In the genomic region with DNA sequence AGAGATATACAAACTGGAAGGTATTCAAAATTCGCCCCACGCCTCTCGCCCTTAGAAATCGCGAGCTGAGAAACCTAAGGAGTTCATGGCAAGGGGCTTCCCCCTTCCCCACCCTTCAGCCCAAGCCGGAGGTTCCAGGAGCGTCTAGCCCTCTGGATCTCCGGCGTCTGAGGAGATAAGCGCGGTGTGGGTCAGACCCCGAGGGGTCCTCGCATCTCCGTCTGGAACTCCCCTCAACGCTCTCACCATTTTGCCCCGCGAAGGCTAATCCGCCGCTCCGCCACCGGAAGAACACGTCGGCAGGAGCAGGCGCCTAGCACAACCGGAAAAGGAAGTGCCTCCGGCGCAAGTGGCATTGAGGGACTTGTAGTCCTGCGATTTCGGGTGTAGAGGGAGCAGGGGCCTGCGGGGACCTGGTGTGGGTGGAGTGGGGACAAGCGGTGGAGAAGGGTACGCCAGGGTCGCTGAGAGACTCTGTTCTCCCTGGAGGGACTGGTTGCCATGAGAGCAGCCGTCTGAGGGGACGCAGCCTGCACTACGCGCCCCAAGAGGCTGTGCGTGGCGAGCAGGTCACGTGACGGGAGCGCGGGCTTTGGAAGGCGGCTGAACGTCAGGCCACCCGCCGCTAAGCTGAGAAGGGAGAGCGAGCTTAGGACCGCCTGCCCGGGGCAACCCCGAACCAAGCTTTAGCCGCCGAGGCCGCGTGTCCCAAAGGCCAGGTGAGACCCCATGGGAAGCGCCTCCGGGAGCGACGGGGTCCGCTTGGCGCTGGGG, we compare ENCODE assay signal across 8 cellular contexts. TPM values are rescaled to one million over a fixed set of nuclear protein-coding genes. Genes with fewer than 3 reads are reported as not detected.
A peak's percentile ranks its signal among the peaks of the same experiment; 100 is the strongest.
DNase-seq lines count a peak whose midpoint lies in the region; ATAC-seq, FAIRE-seq and TF ChIP-seq lines count a peak whose summit lies in the region.

A gene with protein sequence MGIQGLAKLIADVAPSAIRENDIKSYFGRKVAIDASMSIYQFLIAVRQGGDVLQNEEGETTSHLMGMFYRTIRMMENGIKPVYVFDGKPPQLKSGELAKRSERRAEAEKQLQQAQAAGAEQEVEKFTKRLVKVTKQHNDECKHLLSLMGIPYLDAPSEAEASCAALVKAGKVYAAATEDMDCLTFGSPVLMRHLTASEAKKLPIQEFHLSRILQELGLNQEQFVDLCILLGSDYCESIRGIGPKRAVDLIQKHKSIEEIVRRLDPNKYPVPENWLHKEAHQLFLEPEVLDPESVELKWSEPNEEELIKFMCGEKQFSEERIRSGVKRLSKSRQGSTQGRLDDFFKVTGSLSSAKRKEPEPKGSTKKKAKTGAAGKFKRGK (plus strand): TSS at position 602 of the 774 bp plus-strand sequence. CDS start 2,451 bp downstream, outside the sequence.
TSS of gene TMEM258 (minus strand) at position 290 of the 774 bp plus-strand sequence. CDS start at position 249, 41 bp downstream.

- no peaks in the 10 kb centered on the region for H3K9me3 Mint-ChIP-seq in Calu3 (ENCODE audit: low read depth, unreplicated experiment)

- peaks cover 9% of the 10 kb centered on the region; the same call in 1 of the 2 replicates for H4K20me1 ChIP-seq in OCI-LY3 (ENCODE audit: insufficient read depth, low read length)
- no peaks in the 10 kb centered on the region for H4K20me1 ChIP-seq in endothelial cell of umbilical vein (replicated peaks; ENCODE audit: control insufficient read depth, extremely low read depth, insufficient read depth, low read length)

- peaks cover 7% of the 10 kb centered on the region; the same call in 1 of the 2 replicates for H3K4me1 ChIP-seq in HUES64 (ENCODE audit: insufficient read depth, low read length)
- H3K4me1 ChIP-seq in OCI-LY3 (ENCODE audit: low read length): peaks cover 29% of the 10 kb centered on the region
- peaks cover 18% of the 10 kb centered on the region for H3K4me1 ChIP-seq in endothelial cell of umbilical vein (ENCODE audit: control insufficient read depth, extremely low read depth, insufficient read depth, low read length)
- H3K4me1 ChIP-seq in mononuclear cell (ENCODE audit: insufficient read depth, low read length): peaks cover 23% of the 10 kb centered on the region

- peak within 1 kb of the TSS; percentile 77 for H3K4me2 ChIP-seq in OCI-LY3 (ENCODE audit: low read length)
- peak within 1 kb of the TSS; percentile 92 for H3K4me2 ChIP-seq in endothelial cell of umbilical vein (ENCODE audit: insufficient read depth, low read length)

- peaks cover 68% of the 10 kb centered on the region for H3K36me3 Mint-ChIP-seq in Calu3 (ENCODE audit: insufficient read depth, unreplicated experiment)

- H3K36me3 ChIP-seq in HUES64 (ENCODE audit: insufficient read depth, low read length) (peaks cover 60% of the 10 kb centered on the region), OCI-LY3 (replicated peaks; ENCODE audit: low read depth, low read length) (peaks cover 53% of the 10 kb centered on the region), endothelial cell of umbilical vein (ENCODE audit: control insufficient read depth in 2 of 2, extremely low read depth in 1 of 2, insufficient read depth in 2 of 2, low read length in 2 of 2) (peaks cover 4 to 27% of the 10 kb centered on the region in 2 experiments)

- H3K4me3 Mint-ChIP-seq in Calu3 (ENCODE audit: low read depth, unreplicated experiment): peak within 1 kb of the TSS; percentile 93

- POLR2A ChIA-PET in endothelial cell of umbilical vein (lab: Charles Lee): interaction anchor here (0.6 to 1.9 kb wide), 4 partner anchors 23 to 315 kb away, joined by 3 to 13 read pairs (median 4); partner anchors contain the start of gene FTH1

- H3K27me3 Mint-ChIP-seq in Calu3 (ENCODE audit: unreplicated experiment): no peaks in the 10 kb centered on the region

- peak within 1 kb of the TSS; percentile 99 for H3K9ac ChIP-seq in HUES64 (ENCODE audit: low read depth, low read length)
- H3K9ac ChIP-seq in OCI-LY3 (ENCODE audit: low read length): peak within 1 kb of the TSS; percentile 99
- H3K9ac ChIP-seq in endothelial cell of umbilical vein (replicated peaks; ENCODE audit: extremely low read depth, insufficient read depth, low read length): peak within 1 kb of the TSS; percentile 100

- peaks cover 36% of the 10 kb centered on the region for H3K4me1 Mint-ChIP-seq in Calu3 (ENCODE audit: low read depth, unreplicated experiment)

- H2AFZ ChIP-seq in OCI-LY3 (ENCODE audit: low read depth, low read length): peak within 1 kb of the TSS; percentile 91
- H2AFZ ChIP-seq in endothelial cell of umbilical vein (ENCODE audit: low read depth, low read length): peak within 1 kb of the TSS; percentile 76

- no peaks in the 10 kb centered on the region for H3K9me1 ChIP-seq in endothelial cell of umbilical vein (replicated peaks; ENCODE audit: control insufficient read depth, extremely low read depth, insufficient read depth, low read length)

- H3K4me3 ChIP-seq in HUES64 (ENCODE audit: low read length): peak within 1 kb of the TSS; percentile 93
- peak within 1 kb of the TSS; percentile 90 for H3K4me3 ChIP-seq in OCI-LY3 (ENCODE audit: low read length)
- peak within 1 kb of the TSS; percentile 70 to 91 (median 83) for H3K4me3 ChIP-seq in endothelial cell of umbilical vein (replicated peaks in 1 of 3; ENCODE audit: insufficient read depth in 1 of 3, low read depth in 1 of 3, low read length in 3 of 3)
- H3K4me3 ChIP-seq in mononuclear cell (ENCODE audit: low read length): peak within 1 kb of the TSS; percentile 65

- CTCF ChIA-PET in Calu3 (lab: Charles Lee): interaction anchor here (0.9 to 1.6 kb wide), 6 partner anchors 22 to 290 kb away, joined by 3 to 15 read pairs (median 4); partner anchors contain the start of gene FADS1
- CTCF ChIA-PET in endothelial cell of umbilical vein (lab: Charles Lee): interaction anchor here (1.6 to 2.6 kb wide), 7 partner anchors 12 to 316 kb away, joined by 3 to 16 read pairs (median 9); no protein-coding TSS in a partner anchor

- TF ChIP-seq CTCF in Calu3 (IDR thresholded peaks at IDR 0.05; ENCODE audit: unreplicated experiment) (no peak), OCI-LY3 (IDR thresholded peaks at IDR 0.05; ENCODE audit: low read depth, low read length) (no peak), endothelial cell of umbilical vein (IDR thresholded peaks at IDR 0.05; ENCODE audit: extremely low read depth in 1 of 2, insufficient read depth in 1 of 2, low read depth in 1 of 2, low read length in 2 of 2) (peak in 1 of 2 donors; percentile 3)

- FAIRE-seq in endothelial cell of umbilical vein (lab: Jason Lieb, UNC): no peak

- WGBS in HUES64: under 1% methylated on average over 61 of the region's 61 CpGs

- H3K9me3 ChIP-seq in HUES64 (ENCODE audit: insufficient read depth, low read depth, low read length) (no peaks in the 10 kb centered on the region), OCI-LY3 (ENCODE audit: insufficient read depth, low read length) (no peaks in the 10 kb centered on the region), endothelial cell of umbilical vein (replicated peaks; ENCODE audit: control insufficient read depth, insufficient read depth, low read length) (no peaks in the 10 kb centered on the region), mononuclear cell (ENCODE audit: low read depth, low read length) (no peaks in the 10 kb centered on the region)

- dilution Hi-C loops in endothelial cell of umbilical vein (cut with MboI; ENCODE audit: extremely low pct_ligation_motif_present, low sequenced_read_pairs): no loop called here

- H3K27me3 ChIP-seq in HUES64 (ENCODE audit: insufficient read depth, low read length) (no peaks in the 10 kb centered on the region), OCI-LY3 (ENCODE audit: low read depth, low read length) (no peaks in the 10 kb centered on the region), endothelial cell of umbilical vein (ENCODE audit: control insufficient read depth in 2 of 2, insufficient read depth in 2 of 2, low read length in 2 of 2) (no peaks in the 10 kb centered on the region), mononuclear cell (ENCODE audit: insufficient read depth, low read length) (no peaks in the 10 kb centered on the region)

- DNase-seq in Calu3 (peak; percentile 90), endothelial cell of umbilical vein (ENCODE audit: low read depth, low spot score) (peak; percentile 98)
- DNase-seq in activated CD8-positive, alpha-beta memory T cell treated with anti-CD3 and anti-CD28 coated beads, Interleukin-2, amount 50 U/mL, for 48 hours: peak; percentile 93
- DNase-seq in stimulated activated CD8-positive, alpha-beta memory T cell treated with anti-CD3 and anti-CD28 coated beads, Interleukin-2, amount 100 ng/mL, for 48 hours (ENCODE audit: low read depth in 2 of 2): peak; percentile 80 to 82

- BruUV-seq in Calu3 (replicated peaks; lab: Mats Ljungman, UMichigan) (no TSS peak), endothelial cell of umbilical vein (replicated peaks; lab: Mats Ljungman, UMichigan) (no TSS peak)

- peak; percentile 85 for ATAC-seq in GM21447 (IDR thresholded peaks at IDR 0.05; ENCODE audit: unreplicated experiment)

- H3K27ac ChIP-seq in HUES64 (ENCODE audit: low read depth, low read length): peak within 1 kb of the TSS; percentile 93
- peak within 1 kb of the TSS; percentile 83 for H3K27ac ChIP-seq in OCI-LY3 (ENCODE audit: low read length)
- peak within 1 kb of the TSS; percentile 99 for H3K27ac ChIP-seq in endothelial cell of umbilical vein (ENCODE audit: insufficient read depth, low read depth, low read length)

- peak within 1 kb of the TSS; percentile 99 for H3K27ac Mint-ChIP-seq in Calu3 (ENCODE audit: unreplicated experiment)

- H3K79me2 ChIP-seq in OCI-LY3 (ENCODE audit: low read length) (peaks cover 84% of the 10 kb centered on the region), endothelial cell of umbilical vein (ENCODE audit: control insufficient read depth, insufficient read depth, low read length) (peaks cover 51% of the 10 kb centered on the region)

- peak; percentile 90 for TF ChIP-seq POLR2A in endothelial cell of umbilical vein (IDR thresholded peaks at IDR 0.05; ENCODE audit: low read depth, low read length)

- intact Hi-C loops in Calu3 (cut with micrococcal nuclease; ENCODE audit: unreplicated experiment): loop anchor here (10.0 kb wide), 2 partner anchors 102 to 152 kb away; partner anchors contain the start of gene FADS3
- intact Hi-C loops in endothelial cell of umbilical vein (cut with micrococcal nuclease): loop anchor here (1.0 to 5.0 kb wide), 5 partner anchors 24 to 330 kb away; partner anchors contain the start of genes FADS3 and INCENP

RNA-seq across cellular contexts. Expression of the first gene that starts in this region (rescaled TPM):
- 72.4 TPM in 2 replicates for total RNA-seq in Calu3 (2022)
- polyA plus RNA-seq in HUES64 (2013, experiment 1 of 2): 79.1 TPM
- 74.8 TPM for polyA plus RNA-seq in HUES64 (2013, experiment 2 of 2)
- 57.9 and 60.5 TPM in 2 replicates for total RNA-seq in endothelial cell of umbilical vein
- 22.9 and 29.3 TPM in 2 replicates for polyA plus RNA-seq in endothelial cell of umbilical vein
- 38.3 and 46.5 TPM in 2 replicates for polyA plus RNA-seq in endothelial cell of umbilical vein (2011; cell fraction: cytosol; rRNA removed)
- 18.7 and 24.5 TPM in 2 replicates for polyA plus RNA-seq in endothelial cell of umbilical vein (2011; cell fraction: nucleus; rRNA removed)
- 28.8 and 51.8 TPM in 2 replicates for polyA plus RNA-seq in endothelial cell of umbilical vein (2012)
- polyA minus RNA-seq in endothelial cell of umbilical vein: 43.4 and 48.2 TPM in 2 replicates
- polyA minus RNA-seq in endothelial cell of umbilical vein (2011; cell fraction: cytosol; rRNA and poly(A)+ RNA removed): 96.6 TPM
- polyA minus RNA-seq in endothelial cell of umbilical vein (2011; cell fraction: nucleus; rRNA and poly(A)+ RNA removed): 16.6 TPM in 2 replicates
- 13.1 TPM for total RNA-seq in mononuclear cell

RNA-seq across cellular contexts. Expression of gene TMEM258, which starts in this region (rescaled TPM):
- total RNA-seq in Calu3 (2022) (140 and 146 TPM in 2 replicates), endothelial cell of umbilical vein (139 and 140 TPM in 2 replicates), mononuclear cell (32.5 TPM)
- 242 TPM for polyA plus RNA-seq in HUES64 (2013, experiment 1 of 2)
- polyA plus RNA-seq in HUES64 (2013, experiment 2 of 2): 247 TPM
- 534 and 632 TPM in 2 replicates for polyA plus RNA-seq in endothelial cell of umbilical vein
- 418 and 490 TPM in 2 replicates for polyA plus RNA-seq in endothelial cell of umbilical vein (2011; cell fraction: cytosol; rRNA removed)
- polyA plus RNA-seq in endothelial cell of umbilical vein (2011; cell fraction: nucleus; rRNA removed): 98.0 and 104 TPM in 2 replicates
- polyA plus RNA-seq in endothelial cell of umbilical vein (2012): 399 and 519 TPM in 2 replicates
- 266 and 269 TPM in 2 replicates for polyA minus RNA-seq in endothelial cell of umbilical vein
- polyA minus RNA-seq in endothelial cell of umbilical vein (2011; cell fraction: cytosol; rRNA and poly(A)+ RNA removed): 112 TPM
- 47.6 and 56.5 TPM in 2 replicates for polyA minus RNA-seq in endothelial cell of umbilical vein (2011; cell fraction: nucleus; rRNA and poly(A)+ RNA removed)

Comparison
In these comparisons a context has a peak if more than half of its experiments do, and no peak if none do; other contexts are left out.
1. Peak in every context shown above with its lines: DNase-seq, ATAC-seq, H3K4me3 ChIP-seq and H3K27ac ChIP-seq.